ENCODE assay signal across 1 cellular context in genomic region chr19:40702337-40703012, GRCh38.
A peak's percentile ranks its signal among the peaks of the same experiment; 100 is the strongest.
TF ChIP-seq lines count a peak whose summit lies in the region.

No MANE protein-coding gene starts in this region.

TF ChIP-seq in HepG2, 621 proteins besides CTCF, POLR2A, EP300 and RAD21 (continued from another document and continues in another):
- no peak for TF ChIP-seq ZNF512B (CRISPR knock-in tag; IDR thresholded peaks at IDR 0.05; ENCODE audit: borderline replicate concordance)
- no peak for TF ChIP-seq ZNF280B (CRISPR knock-in tag; IDR thresholded peaks at IDR 0.05; ENCODE audit: borderline replicate concordance)
- TF ChIP-seq TP53 (CRISPR knock-in tag; conservative IDR thresholded peaks at IDR 0.05), result no peak
- TF ChIP-seq ZNF687 (CRISPR knock-in tag; IDR thresholded peaks at IDR 0.05), result peak; percentile 73
- TF ChIP-seq ZBTB44 (CRISPR knock-in tag; IDR thresholded peaks at IDR 0.05), result no peak
- no peak for TF ChIP-seq NCOA5 (CRISPR knock-in tag; IDR thresholded peaks at IDR 0.05)
- TF ChIP-seq RBM22 (optimal IDR thresholded peaks at IDR 0.05; ENCODE audit: low read length), result no peak
- TF ChIP-seq RERE (CRISPR knock-in tag; IDR thresholded peaks at IDR 0.05; ENCODE audit: low read depth), result no peak
- TF ChIP-seq ZNF350 (CRISPR knock-in tag; IDR thresholded peaks at IDR 0.05; ENCODE audit: borderline replicate concordance, low read depth), result no peak
- no peak for TF ChIP-seq EED (CRISPR knock-in tag; IDR thresholded peaks at IDR 0.05)
- TF ChIP-seq ZNF432 (CRISPR knock-in tag; IDR thresholded peaks at IDR 0.05; ENCODE audit: borderline replicate concordance), result no peak
- TF ChIP-seq TAF1 (CRISPR knock-in tag; IDR thresholded peaks at IDR 0.05), result no peak
- no peak for TF ChIP-seq ZNF180 (CRISPR knock-in tag; IDR thresholded peaks at IDR 0.05; ENCODE audit: borderline replicate concordance, low read depth)
- no peak for TF ChIP-seq ZNF766 (CRISPR knock-in tag; IDR thresholded peaks at IDR 0.05; ENCODE audit: borderline replicate concordance)
- no peak for TF ChIP-seq ZNF879 (CRISPR knock-in tag; IDR thresholded peaks at IDR 0.05)
- TF ChIP-seq MTF2 (CRISPR knock-in tag; IDR thresholded peaks at IDR 0.05; ENCODE audit: borderline replicate concordance), result no peak
- TF ChIP-seq ELF1 (CRISPR knock-in tag; IDR thresholded peaks at IDR 0.05), result no peak
- no peak for TF ChIP-seq KDM5A (IDR thresholded peaks at IDR 0.05; ENCODE audit: borderline replicate concordance, low read length)
- TF ChIP-seq ZFX (CRISPR knock-in tag; IDR thresholded peaks at IDR 0.05; ENCODE audit: low read depth), result peak; percentile 83
- no peak for TF ChIP-seq MZF1 (CRISPR knock-in tag; IDR thresholded peaks at IDR 0.05; ENCODE audit: borderline replicate concordance)
- no peak for TF ChIP-seq CEBPG (CRISPR knock-in tag; IDR thresholded peaks at IDR 0.05)
- TF ChIP-seq CCDC6 (CRISPR knock-in tag; IDR thresholded peaks at IDR 0.05), result no peak
- no peak for TF ChIP-seq NFAT5 (CRISPR knock-in tag; IDR thresholded peaks at IDR 0.05)
- no peak for TF ChIP-seq TARDBP (CRISPR knock-in tag; IDR thresholded peaks at IDR 0.05)
- no peak for TF ChIP-seq ZNF639 (CRISPR knock-in tag; conservative IDR thresholded peaks at IDR 0.05)
- TF ChIP-seq ZNF292 (CRISPR knock-in tag; IDR thresholded peaks at IDR 0.05; ENCODE audit: borderline replicate concordance, low read depth), result peak; percentile 43; the same call in 1 of the 2 replicates
- TF ChIP-seq HMG20A (CRISPR knock-in tag; IDR thresholded peaks at IDR 0.05; ENCODE audit: borderline replicate concordance), result no peak
- no peak for TF ChIP-seq NFE2L1 (CRISPR knock-in tag; IDR thresholded peaks at IDR 0.05; ENCODE audit: borderline replicate concordance)
- 0 out of 2 replicates have a peak, but pooled peaks have one; percentile 18 for TF ChIP-seq ZNF331 (CRISPR knock-in tag; IDR thresholded peaks at IDR 0.05)
- no peak for TF ChIP-seq HIC2 (CRISPR knock-in tag; IDR thresholded peaks at IDR 0.05; ENCODE audit: low read depth)
- peak; percentile 55 for TF ChIP-seq SMC3 (IDR thresholded peaks at IDR 0.05; ENCODE audit: low read length)
